Comparison of ENCODE assay signal across 8 cellular contexts in the genomic region with DNA sequence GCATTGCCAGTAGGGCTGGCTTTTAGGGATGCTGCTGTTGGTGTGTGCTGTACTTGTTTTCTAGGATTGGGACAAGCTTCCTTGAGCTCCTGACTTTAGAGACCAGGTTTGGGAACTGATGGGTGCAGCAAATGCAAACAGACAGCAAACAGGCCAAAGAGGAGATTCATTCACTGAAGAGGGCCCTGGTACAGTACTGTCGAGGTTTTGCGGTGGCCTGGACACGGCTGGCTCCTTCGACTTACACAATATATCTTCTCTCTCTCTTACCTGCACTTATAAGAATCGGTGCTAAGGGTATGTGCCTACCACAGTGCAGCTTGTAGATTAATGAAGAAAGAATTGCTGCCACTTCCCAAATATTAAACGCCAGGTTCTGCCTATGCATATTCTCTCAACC. TPM values are rescaled to one million over a fixed set of nuclear protein-coding genes. Genes with fewer than 3 reads are reported as not detected.
A peak's percentile ranks its signal among the peaks of the same experiment; 100 is the strongest.
DNase-seq lines count a peak whose midpoint lies in the region; ATAC-seq and TF ChIP-seq lines count a peak whose summit lies in the region.

No MANE protein-coding gene starts in this region.

- CTCF ChIA-PET in CD4-positive, alpha-beta T cell (lab: Charles Lee), result interaction anchor here (1.2 kb wide), 1 partner anchor 68 kb away, joined by 3 read pairs; no protein-coding TSS in a partner anchor
- CTCF ChIA-PET in PC-3 (lab: Charles Lee), result no interaction called here

- DNase-seq in CD4-positive, alpha-beta T cell, result no peak
- no peak for DNase-seq in PC-3
- DNase-seq in epithelial cell of esophagus (ENCODE audit: low read depth), result no peak
- DNase-seq in NCI-H2196 treated with DMSO at 0.1 percent for 48 hours (lab: John Stamatoyannopoulos, UW; ENCODE audit: unreplicated experiment), result no peak
- no peak for DNase-seq in GM13976 (ENCODE audit: low spot score)
- no peak for DNase-seq in ecto neural progenitor cell (ENCODE audit: low spot score)
- DNase-seq in activated CD4-positive, alpha-beta T cell treated with anti-CD3 and anti-CD28 coated beads, Interleukin-2, amount 50 U/mL, for 48 hours, result no peak

- H3F3A ChIP-seq in PC-3 (ENCODE audit: low read length, unreplicated experiment), result no peaks in the 10 kb centered on the region

- BruUV-seq in PC-3 (replicated peaks; lab: Mats Ljungman, UMichigan), result no TSS peak

- H3K4me3 ChIP-seq in PC-3 (ENCODE audit: low read length) (peak overlapping the region; percentile 81), epithelial cell of esophagus (ENCODE audit: low read length) (peak overlapping the region; percentile 90), neutrophil (ENCODE audit: low read depth in 1 of 2, low read length in 1 of 2) (peak overlapping the region; percentile 78 to 84)

- H2AFZ ChIP-seq in PC-3 (ENCODE audit: low read length), result peak overlapping the region; percentile 90

- TF ChIP-seq CTCF in CD4-positive, alpha-beta T cell (IDR thresholded peaks at IDR 0.05), result no peak
- TF ChIP-seq CTCF in PC-3 (conservative IDR thresholded peaks at IDR 0.05; ENCODE audit: low read depth, low read length) (no peak), epithelial cell of esophagus (IDR thresholded peaks at IDR 0.05; ENCODE audit: insufficient read depth, low read depth, low read length, missing control alignments) (no peak), neutrophil (IDR thresholded peaks at IDR 0.05) (no peak), GM13976 (IDR thresholded peaks at IDR 0.05; ENCODE audit: borderline replicate concordance, control extremely low read depth, extremely low read depth, insufficient read depth, missing control alignments) (no peak)

- intact Hi-C loops in CD4-positive, alpha-beta T cell (cut with DNase I, micrococcal nuclease), result loop anchor here (1.0 to 5.0 kb wide), 4 partner anchors 40 to 355 kb away; a partner anchor contains a TSS
- intact Hi-C loops in PC-3 (cut with micrococcal nuclease), result no loop called here

- in situ Hi-C loops in GM13976 (cut with MboI; ENCODE audit: low sequenced_read_pairs, unreplicated experiment), result no loop called here

- H3K27ac ChIP-seq in CD4-positive, alpha-beta T cell (ENCODE audit: low read depth, low read length), result peak overlapping the region; percentile 72
- H3K27ac ChIP-seq in PC-3 (ENCODE audit: low read length) (no peak overlapping the region), neutrophil (no peak overlapping the region)

- no peaks in the 10 kb centered on the region for H3K9me3 ChIP-seq in CD4-positive, alpha-beta T cell (ENCODE audit: control insufficient read depth, low read length)
- H3K9me3 ChIP-seq in PC-3 (ENCODE audit: low read length) (no peaks in the 10 kb centered on the region), neutrophil (no peaks in the 10 kb centered on the region)

- POLR2A ChIA-PET in CD4-positive, alpha-beta T cell (lab: Charles Lee), result interaction anchor here (1.0 to 3.5 kb wide), 6 partner anchors 16 to 251 kb away, joined by 3 to 32 read pairs (median 12); no protein-coding TSS in a partner anchor
- POLR2A ChIA-PET in PC-3 (lab: Charles Lee; ENCODE audit: unreplicated experiment), result no interaction called here

- peaks cover 38% of the 10 kb centered on the region for H3K4me1 Mint-ChIP-seq in CD4-positive, alpha-beta T cell (ENCODE audit: low read depth)

- peak overlapping the region; percentile 97 for H3K9ac ChIP-seq in PC-3 (ENCODE audit: low read length)

- H3K27me3 Mint-ChIP-seq in CD4-positive, alpha-beta T cell, result no peaks in the 10 kb centered on the region

- H3K4me2 ChIP-seq in PC-3 (ENCODE audit: low read length), result peak overlapping the region; percentile 99

- H3K4me1 ChIP-seq in PC-3 (ENCODE audit: insufficient read depth, low read length) (peaks cover 16% of the 10 kb centered on the region), neutrophil (ENCODE audit: control insufficient read depth in 1 of 2, insufficient read depth in 1 of 2, low read depth in 1 of 2, low read length in 1 of 2) (peaks cover 12 to 14% of the 10 kb centered on the region in 2 experiments)

- no peaks in the 10 kb centered on the region for H3K27me3 ChIP-seq in CD4-positive, alpha-beta T cell (ENCODE audit: control insufficient read depth, insufficient read depth, low read length)
- no peaks in the 10 kb centered on the region for H3K27me3 ChIP-seq in PC-3 (ENCODE audit: low read length)
- peaks cover 32% of the 10 kb centered on the region for H3K27me3 ChIP-seq in neutrophil

- no peaks in the 10 kb centered on the region for H3K9me3 Mint-ChIP-seq in CD4-positive, alpha-beta T cell

- H3K36me3 ChIP-seq in PC-3 (ENCODE audit: low read depth, low read length), result no peaks in the 10 kb centered on the region
- H3K36me3 ChIP-seq in neutrophil, result no peaks in the 10 kb centered on the region

- peak overlapping the region; percentile 97 for H3K27ac Mint-ChIP-seq in CD4-positive, alpha-beta T cell

- peak overlapping the region; percentile 90 for H3K4me3 Mint-ChIP-seq in CD4-positive, alpha-beta T cell

- no peaks in the 10 kb centered on the region for H4K20me1 ChIP-seq in PC-3 (ENCODE audit: low read length)

- H3K36me3 Mint-ChIP-seq in CD4-positive, alpha-beta T cell (ENCODE audit: low read depth), result peaks cover 12% of the 10 kb centered on the region

- no peak for ATAC-seq in CD4-positive, alpha-beta T cell (ENCODE audit: poor library complexity)
- ATAC-seq in PC-3, result no peak

- H3K79me2 ChIP-seq in PC-3 (ENCODE audit: low read length), result peaks cover 10% of the 10 kb centered on the region; the same call in 1 of the 2 replicates

- H3K9me2 ChIP-seq in PC-3 (replicated peaks; ENCODE audit: low read length), result no peaks in the 10 kb centered on the region

RNA-seq across cellular contexts. Expression of a gene that starts 44.6 kb away (rescaled TPM):
- 100 to 1,000 TPM; 251 to 262 TPM for total RNA-seq in CD4-positive, alpha-beta T cell
- 154 and 181 TPM in 2 replicates for total RNA-seq in PC-3 (2014; rRNA removed)
